Comparison of ENCODE assay signal across 22 cellular contexts in genomic region chr4:147354271-147354670, GRCh38.
DNase-seq lines count a peak whose midpoint lies in the region; ATAC-seq, FAIRE-seq and TF ChIP-seq lines count a peak whose summit lies in the region.
"Had no signal": no experiment of that assay in that cellular context is flagged by ENCODE, and none has a peak within 500 bp of the region (broad histone marks: within the 10 kb centered on the region; RNA-seq: fewer than 3 reads in every experiment).

No MANE protein-coding gene starts in this region.

- in situ Hi-C loops in IMR-90 (cut with MboI; ENCODE audit: low sequenced_read_pairs), result no loop called here

- no peak overlapping the region for H3K9ac ChIP-seq in IMR-90 (ENCODE audit: low read depth, low read length)
- H3K9ac ChIP-seq: BLaER1 had no signal

- CTCF ChIA-PET in IMR-90 (lab: Yijun Ruan, JAX), result no interaction called here
- CTCF ChIA-PET in WTC11 (lab: Charles Lee), result no interaction called here

- H3K9me3 Mint-ChIP-seq in WTC11, result peaks cover 7% of the 10 kb centered on the region
- H3K9me3 Mint-ChIP-seq: CD8-positive, alpha-beta T cell had no signal

- no peak for TF ChIP-seq RAD21 in IMR-90 (IDR thresholded peaks at IDR 0.05; ENCODE audit: low read length)

- H3K79me2 ChIP-seq in hepatocyte, result no peaks in the 10 kb centered on the region

- peaks cover 2% of the 10 kb centered on the region; the same call in 1 of the 2 replicates for H3K9me3 ChIP-seq in IMR-90 (ENCODE audit: control insufficient read depth, insufficient read depth, low read length)
- no peaks in the 10 kb centered on the region for H3K9me3 ChIP-seq in hepatocyte (ENCODE audit: low read depth)
- no peaks in the 10 kb centered on the region for H3K9me3 ChIP-seq in small intestine (ENCODE audit: control insufficient read depth, low read depth)
- H3K9me3 ChIP-seq: BLaER1 had no signal

- H3K27ac ChIP-seq in IMR-90 (ENCODE audit: insufficient read depth, low read length) (no peak overlapping the region), hepatocyte (peak overlapping the region; percentile 22), small intestine (ENCODE audit: low read depth in 1 of 2, low read length in 1 of 2) (no peak overlapping the region)
- H3K27ac ChIP-seq: 22Rv1, BLaER1, C4-2B had no signal

- FAIRE-seq in small intestine (lab: Jason Lieb, UNC), result no peak
- FAIRE-seq: A204.1, D721Med, GM12878 had no signal

- no peak overlapping the region for H2AK9ac ChIP-seq in IMR-90 (replicated peaks; ENCODE audit: low read depth, low read length, poor library complexity)

- H2BK5ac ChIP-seq in IMR-90 (ENCODE audit: low read depth, low read length, poor library complexity, severe bottlenecking), result no peak overlapping the region

- intact Hi-C loops in IMR-90 (cut with micrococcal nuclease), result no loop called here

- ATAC-seq in IMR-90 (ENCODE audit: low read depth), result no peak
- ATAC-seq in GM19035 (IDR thresholded peaks at IDR 0.05; ENCODE audit: unreplicated experiment), result no peak
- no peak for ATAC-seq in WTC11
- ATAC-seq: CD8-positive, alpha-beta T cell; GM12878; GM23338; HCT116 had no signal

- no peaks in the 10 kb centered on the region for H3K9me2 ChIP-seq in hepatocyte (replicated peaks; ENCODE audit: insufficient read depth)

- BruUV-seq in IMR-90 (replicated peaks; lab: Mats Ljungman, UMichigan), result no TSS peak

- peak overlapping the region; percentile 2; the same call in 1 of the 2 replicates for H3K4ac ChIP-seq in IMR-90 (ENCODE audit: low read depth, low read length)

- dilution Hi-C loops in IMR-90 (cut with HindIII; ENCODE audit: low sequenced_read_pairs, unreplicated experiment), result no loop called here

- H3K27me3 ChIP-seq in IMR-90 (ENCODE audit: control insufficient read depth, insufficient read depth, low read length) (no peaks in the 10 kb centered on the region), hepatocyte (no peaks in the 10 kb centered on the region), small intestine (ENCODE audit: control insufficient read depth in 2 of 2, insufficient read depth in 2 of 2, low read length in 2 of 2) (no peaks in the 10 kb centered on the region)
- H3K27me3 ChIP-seq: BLaER1 had no signal

- H3K27ac Mint-ChIP-seq in WTC11, result no peak overlapping the region
- H3K27ac Mint-ChIP-seq: B cell; CD4-positive, CD25-positive, alpha-beta regulatory T cell; CD8-positive, alpha-beta T cell; GM23338; H9 had no signal

- H3K4me2 ChIP-seq in IMR-90 (ENCODE audit: low read depth, low read length), result no peak overlapping the region
- H3K4me2 ChIP-seq in hepatocyte, result no peak overlapping the region
- H3K4me2 ChIP-seq: BLaER1, GM23338 had no signal

- H3K4me3 ChIP-seq in IMR-90 (ENCODE audit: insufficient read depth, low read depth, low read length) (no peak overlapping the region), hepatocyte (no peak overlapping the region), small intestine (ENCODE audit: low read depth in 1 of 2, low read length in 2 of 2) (no peak overlapping the region)
- H3K4me3 ChIP-seq: BLaER1, GM12878, GM23338 had no signal

- POLR2A ChIA-PET in IMR-90 (lab: Charles Lee; ENCODE audit: unreplicated experiment) (no interaction called here), WTC11 (lab: Charles Lee) (no interaction called here)

- H3K18ac ChIP-seq in IMR-90 (ENCODE audit: low read depth, low read length), result peak overlapping the region; percentile 49; the same call in 1 of the 2 replicates

- WGBS in IMR-90 (ENCODE audit: extremely low coverage in 2 of 2, insufficient read length in 1 of 2), 2 experiments, result 80% methylated on average over 1 of the region's 1 CpG; no CpG with 5 or more reads in 1 of the 2 experiments
- 78% methylated on average over 1 of the region's 1 CpG for WGBS in hepatocyte (ENCODE audit: low lambda C conversion rate, missing lambda C conversion rate)
- 62 to 97% (median 88%) methylated on average over 1 of the region's 1 CpG for WGBS in small intestine, 3 donors

- no peak overlapping the region for H3K14ac ChIP-seq in IMR-90 (replicated peaks; ENCODE audit: low read depth, low read length)

- no peaks in the 10 kb centered on the region for H3K79me1 ChIP-seq in IMR-90 (ENCODE audit: low read depth in 1 of 2, low read length in 2 of 2)

- TF ChIP-seq CTCF in IMR-90 (conservative IDR thresholded peaks at IDR 0.05; ENCODE audit: low read depth, low read length), result no peak
- no peak for TF ChIP-seq CTCF in hepatocyte (IDR thresholded peaks at IDR 0.05; ENCODE audit: poor library complexity)
- no peak for TF ChIP-seq CTCF in WTC11 (IDR thresholded peaks at IDR 0.05)

- H3K36me3 ChIP-seq in IMR-90 (ENCODE audit: control insufficient read depth, insufficient read depth, low read length) (no peaks in the 10 kb centered on the region), hepatocyte (replicated peaks; ENCODE audit: insufficient read depth, low read depth) (no peaks in the 10 kb centered on the region), small intestine (ENCODE audit: control insufficient read depth in 2 of 2, insufficient read depth in 2 of 2, low read length in 2 of 2) (no peaks in the 10 kb centered on the region)
- H3K36me3 ChIP-seq: BLaER1 had no signal

- no peak overlapping the region for H3K23ac ChIP-seq in IMR-90 (ENCODE audit: low read depth, low read length)

- no peak overlapping the region for H2BK20ac ChIP-seq in IMR-90 (ENCODE audit: low read depth, low read length)

- no peak overlapping the region for H3K4me3 Mint-ChIP-seq in WTC11
- H3K4me3 Mint-ChIP-seq: B cell; CD4-positive, CD25-positive, alpha-beta regulatory T cell; CD8-positive, alpha-beta T cell; GM23338; H9 had no signal

- H4K5ac ChIP-seq in IMR-90 (ENCODE audit: low read depth, low read length), result no peak overlapping the region; the same call in 1 of the 2 replicates

- no peak for DNase-seq in IMR-90
- no peak for DNase-seq in hepatocyte (ENCODE audit: low spot score)
- DNase-seq in myocyte (ENCODE audit: low read depth), result peak; percentile 33
- DNase-seq in small intestine, result no peak
- no peak for DNase-seq in WTC11 (ENCODE audit: low spot score)
- DNase-seq: CD4-positive, CD25-positive, alpha-beta regulatory T cell; CD8-positive, alpha-beta T cell; DMS 273 treated with DMSO at 0.1 percent for 48 hours; DMS79; EL; GDM1; H9 had no signal

- H4K91ac ChIP-seq in IMR-90 (ENCODE audit: insufficient read depth, low read depth, low read length), result no peak overlapping the region

- no peaks in the 10 kb centered on the region for H3K36me3 Mint-ChIP-seq in WTC11
- H3K36me3 Mint-ChIP-seq: CD4-positive, CD25-positive, alpha-beta regulatory T cell; CD8-positive, alpha-beta T cell had no signal

- no peak overlapping the region for H3K56ac ChIP-seq in IMR-90 (ENCODE audit: extremely low read depth, insufficient read depth, low read length)

- no peaks in the 10 kb centered on the region for H3K27me3 Mint-ChIP-seq in WTC11 (ENCODE audit: low read depth)
- H3K27me3 Mint-ChIP-seq: B cell; CD4-positive, CD25-positive, alpha-beta regulatory T cell had no signal

- no peak overlapping the region for H2AK5ac ChIP-seq in IMR-90 (ENCODE audit: low read depth, low read length)

- H2AFZ ChIP-seq in IMR-90 (replicated peaks; ENCODE audit: low read length, poor library complexity) (no peak overlapping the region), hepatocyte (no peak overlapping the region)
- H2AFZ ChIP-seq: GM23338 had no signal

- H3K4me1 ChIP-seq in IMR-90 (ENCODE audit: control insufficient read depth, insufficient read depth, low read length) (peaks cover 9% of the 10 kb centered on the region; the same call in 1 of the 2 replicates), hepatocyte (ENCODE audit: insufficient read depth) (peaks cover 7% of the 10 kb centered on the region), small intestine (ENCODE audit: control insufficient read depth in 2 of 2, insufficient read depth in 1 of 2, low read depth in 1 of 2, low read length in 1 of 2) (no peaks in the 10 kb centered on the region)
- H3K4me1 ChIP-seq: BLaER1 had no signal

- H2BK120ac ChIP-seq in IMR-90 (ENCODE audit: low read depth, low read length), result peak overlapping the region; percentile 16; the same call in 1 of the 2 replicates

- peak overlapping the region in 1 of 2 experiments; percentile 10; a peak in 1 of 4 replicates for H4K8ac ChIP-seq in IMR-90 (ENCODE audit: low read depth in 2 of 2, low read length in 2 of 2)

- TF ChIP-seq POLR2A in IMR-90 (IDR thresholded peaks at IDR 0.05; ENCODE audit: low read depth, low read length), result no peak

- H3K9me1 ChIP-seq in IMR-90 (ENCODE audit: insufficient read depth, low read length), result no peaks in the 10 kb centered on the region; the same call in 1 of the 2 replicates

- H3K4me1 Mint-ChIP-seq in WTC11, result peaks cover 2% of the 10 kb centered on the region
- H3K4me1 Mint-ChIP-seq: B cell; CD4-positive, CD25-positive, alpha-beta regulatory T cell; GM23338; H9 had no signal

- H4K20me1 ChIP-seq in IMR-90 (ENCODE audit: insufficient read depth, low read length) (no peaks in the 10 kb centered on the region), hepatocyte (ENCODE audit: insufficient read depth, poor library complexity, severe bottlenecking) (no peaks in the 10 kb centered on the region)
- H4K20me1 ChIP-seq: BLaER1 had no signal

- no peak overlapping the region; the same call in 2 of the 3 replicates for H2BK15ac ChIP-seq in IMR-90 (ENCODE audit: low read depth, low read length)

TF ChIP-seq in IMR-90, 13 proteins besides CTCF, POLR2A, EP300 and RAD21:
- TF ChIP-seq CEBPB (IDR thresholded peaks at IDR 0.05; ENCODE audit: low read depth, low read length), result no peak
- TF ChIP-seq USF2 (IDR thresholded peaks at IDR 0.05; ENCODE audit: low read depth, low read length), result no peak

TF ChIP-seq in WTC11, 78 proteins besides CTCF, POLR2A, EP300 and RAD21:
- no peak for TF ChIP-seq SMAD4 (CRISPR knock-in tag; IDR thresholded peaks at IDR 0.05)
TF ChIP-seq in WTC11: peak in this region for 0.
